ENCODE assay signal across 9 cellular contexts in genomic region chr5:36217591-36217990, GRCh38.
"Had no signal": no experiment of that assay in that cellular context is flagged by ENCODE, and none has a peak within 500 bp of the region (broad histone marks: within the 10 kb centered on the region; RNA-seq: fewer than 3 reads in every experiment).

No MANE protein-coding gene starts in this region.

- H3K4me1 Mint-ChIP-seq: GM23338, H9 had no signal

- H3K4me2 ChIP-seq: GM23338 had no signal

- H3K4me3 ChIP-seq: GM23248, GM23338, HAP-1 had no signal

- H2AFZ ChIP-seq: GM23248, GM23338 had no signal

- H3K9ac ChIP-seq: GM23248 had no signal

- H3K4me3 Mint-ChIP-seq: GM23338, H9, HFFc6 had no signal

- H3K27ac ChIP-seq: GM23248 had no signal

- H3K27ac Mint-ChIP-seq: GM23338, H9, HFFc6 had no signal

- DNase-seq: GM23248, GOT3, H7, H9, HCEC 1CT, HFFc6 had no signal

- ATAC-seq: GM23338, HCT116 had no signal

- H3K9me3 ChIP-seq: HAP-1 had no signal

- H3K9me3 Mint-ChIP-seq: GM23338, H9, HFFc6 had no signal
